ENCODE assay signal across 8 cellular contexts in genomic region chr19:19138110-19138981, GRCh38. TPM values are rescaled to one million over a fixed set of nuclear protein-coding genes. Genes with fewer than 3 reads are reported as not detected.
DNase-seq lines count a peak whose midpoint lies in the region; ATAC-seq, FAIRE-seq and TF ChIP-seq lines count a peak whose summit lies in the region.

TMEM161A (minus strand) TSS chr19:19138478; CDS start chr19:19138428, 50 bp downstream.

- peak; percentile 99 for DNase-seq in GM12891 (ENCODE audit: insufficient read length, low spot score)
- peak; percentile 95 for DNase-seq in NCI-H1436 (lab: John Stamatoyannopoulos, UW)
- peak; percentile 97 for DNase-seq in SW480 (ENCODE audit: low spot score)
- DNase-seq in activated naive CD8-positive, alpha-beta T cell treated with anti-CD3 and anti-CD28 coated beads, Interleukin-2, amount 50 U/mL, for 16 hours (ENCODE audit: low read depth, low spot score), result peak; percentile 95
- peak; percentile 97 to 99 for DNase-seq in cardiac muscle cell (ENCODE audit: low read depth in 1 of 2, low spot score in 1 of 2)
- DNase-seq in tibial nerve (ENCODE audit: low spot score in 2 of 2), result peak; percentile 93 to 98

- H3K27me3 ChIP-seq in cardiac muscle cell (peaks cover 3% of the 10 kb centered on the region), parathyroid adenoma (ENCODE audit: control insufficient read depth, insufficient read depth, low read length) (no peaks in the 10 kb centered on the region), tibial nerve (no peaks in the 10 kb centered on the region)

- peak within 1 kb of the TSS; percentile 32 for H3K9ac ChIP-seq in parathyroid adenoma

- H3K27ac ChIP-seq in cardiac muscle cell (peak within 1 kb of the TSS; percentile 22), parathyroid adenoma (no peak within 1 kb of the TSS), tibial nerve (peak within 1 kb of the TSS; percentile 30 to 85 (median 63))

- 4% methylated on average over 37 to 38 of the region's 42 CpGs for WGBS in tibial nerve, 2 donors

- ATAC-seq in HG02798 (IDR thresholded peaks at IDR 0.05; ENCODE audit: poor library complexity, unreplicated experiment), result peak; percentile 99

- peak within 1 kb of the TSS; percentile 93 for H2AFZ ChIP-seq in parathyroid adenoma

- TF ChIP-seq CTCF in cardiac muscle cell (IDR thresholded peaks at IDR 0.05; ENCODE audit: low read depth, low read length) (no peak), parathyroid adenoma (IDR thresholded peaks at IDR 0.05) (no peak), tibial nerve (IDR thresholded peaks at IDR 0.05) (peak in 1 of 5 experiments; percentile 17)

- peak within 1 kb of the TSS; percentile 87 for H3K4me2 ChIP-seq in parathyroid adenoma (ENCODE audit: low read length)

- H3K4me3 ChIP-seq in cardiac muscle cell (peak within 1 kb of the TSS; percentile 53), parathyroid adenoma (ENCODE audit: low read depth, low read length) (peak within 1 kb of the TSS; percentile 95), tibial nerve (peak within 1 kb of the TSS; percentile 63 to 85 (median 82))

- H3K4me1 ChIP-seq in cardiac muscle cell (ENCODE audit: low read depth) (peaks cover 20% of the 10 kb centered on the region), parathyroid adenoma (peaks cover 4% of the 10 kb centered on the region), tibial nerve (peaks cover 0 to 19% (median 8%) of the 10 kb centered on the region in 4 donors)

- peaks cover 5% of the 10 kb centered on the region for H3K79me2 ChIP-seq in parathyroid adenoma

- peak; percentile 69; the same call in 1 of the 2 replicates for TF ChIP-seq POLR2A in GM12891 (IDR thresholded peaks at IDR 0.05; ENCODE audit: low read depth, low read length)
- peak in 1 of 2 donors; percentile 54 for TF ChIP-seq POLR2A in tibial nerve (IDR thresholded peaks at IDR 0.05)

- H3K9me3 ChIP-seq in cardiac muscle cell (ENCODE audit: low read depth) (no peaks in the 10 kb centered on the region), parathyroid adenoma (ENCODE audit: control insufficient read depth, low read length) (no peaks in the 10 kb centered on the region), tibial nerve (no peaks in the 10 kb centered on the region)

- H3K36me3 ChIP-seq in cardiac muscle cell, result no peaks in the 10 kb centered on the region
- H3K36me3 ChIP-seq in parathyroid adenoma (ENCODE audit: control insufficient read depth, insufficient read depth, low read length), result no peaks in the 10 kb centered on the region
- peaks cover 0 to 3% (median 0%) of the 10 kb centered on the region in 3 donors for H3K36me3 ChIP-seq in tibial nerve

- TF ChIP-seq EP300 in tibial nerve (IDR thresholded peaks at IDR 0.05), result peak in 1 of 2 donors; percentile 73

- peak; percentile 99 for FAIRE-seq in GM12891 (lab: Jason Lieb, UNC)

TF ChIP-seq in GM12891, 5 proteins besides CTCF, POLR2A, EP300 and RAD21:
- TF ChIP-seq POU2F2 (IDR thresholded peaks at IDR 0.05; ENCODE audit: low read depth, low read length), result 0 out of 2 replicates have a peak, but pooled peaks have one; percentile 33
- TF ChIP-seq POLR2AphosphoS5 (IDR thresholded peaks at IDR 0.05; ENCODE audit: low read depth, low read length), result 0 out of 2 replicates have a peak, but pooled peaks have one; percentile 33
- TF ChIP-seq PAX5 (IDR thresholded peaks at IDR 0.05; ENCODE audit: insufficient read depth, low read length, severe bottlenecking), result no peak

RNA-seq across cellular contexts. Expression of gene TMEM161A, which starts in this region (rescaled TPM):
- polyA plus RNA-seq in GM12891 (2012; ENCODE audit: low read depth, missing spikeins), result 14.2 TPM
- total RNA-seq in cardiac muscle cell (83.9 and 136 TPM in 2 replicates), tibial nerve (10 to 100 TPM; 24.1 to 32.1 (median 24.8) TPM)
- polyA plus RNA-seq in cardiac muscle cell, result 121 and 157 TPM in 2 replicates
